Comparison of ENCODE assay signal across 30 cellular contexts in genomic region chr9:83068414-83068813, GRCh38. TPM values are rescaled to one million over a fixed set of nuclear protein-coding genes. Genes with fewer than 3 reads are reported as not detected.
"Had no signal": no experiment of that assay in that cellular context is flagged by ENCODE, and none has a peak within 500 bp of the region (broad histone marks: within the 10 kb centered on the region; RNA-seq: fewer than 3 reads in every experiment).

No MANE protein-coding gene starts in this region.

- H3K4me1 Mint-ChIP-seq: stimulated activated effector memory CD8-positive, alpha-beta T cell treated with anti-CD3 and anti-CD28 coated beads, Interleukin-12 subunit alpha, Interleukin-12 subunit beta, amount 100 ng/mL, for 72 hours had no signal

- H3K27ac ChIP-seq: left ventricle myocardium inferior, pancreas, prostate gland, sigmoid colon, spleen, suprapubic skin, thoracic aorta, tibial artery, upper lobe of right lung had no signal

- FAIRE-seq: keratinocyte, pancreas, small intestine, urothelium cell line had no signal

- ATAC-seq: left colon; naive thymus-derived CD4-positive, alpha-beta T cell; natural killer cell treated with Interleukin-12 subunit alpha and Interleukin-12 subunit beta and Interleukin-15 and Interleukin-18, amount 100 ng/mL, for 72 hours; right cardiac atrium; stimulated activated effector memory CD8-positive, alpha-beta T cell treated with anti-CD3 and anti-CD28 coated beads, Interleukin-12 subunit alpha, Interleukin-12 subunit beta, amount 100 ng/mL, for 72 hours; upper lobe of right lung had no signal

- DNase-seq: hippocampal formation; kidney glomerular epithelial cell; left colon; left ventricle myocardium inferior; mesendoderm; naive thymus-derived CD4-positive, alpha-beta T cell; nucleus accumbens; pancreas; retina; right cardiac atrium; sigmoid colon; small intestine; spleen; stimulated activated CD4-positive, alpha-beta T cell treated with anti-CD3 and anti-CD28 coated beads, Interleukin-4, amount 100 ng/mL, for 24 hours; stimulated activated naive CD4-positive, alpha-beta T cell; tibial artery; trophoblast cell; upper lobe of right lung had no signal

- H3K27me3 ChIP-seq: pancreas had no signal

- H3K9me3 ChIP-seq: pancreas, prostate gland, spleen, suprapubic skin, thoracic aorta, tibial artery, upper lobe of right lung had no signal

- H3K27ac Mint-ChIP-seq: mesothelial cell of epicardium; naive thymus-derived CD4-positive, alpha-beta T cell; natural killer cell treated with Interleukin-12 subunit alpha and Interleukin-12 subunit beta and Interleukin-15 and Interleukin-18, amount 100 ng/mL, for 72 hours; stimulated activated effector memory CD8-positive, alpha-beta T cell treated with anti-CD3 and anti-CD28 coated beads, Interleukin-12 subunit alpha, Interleukin-12 subunit beta, amount 100 ng/mL, for 72 hours; stimulated activated naive CD8-positive, alpha-beta T cell treated with anti-CD3 and anti-CD28 coated beads, Interleukin-15, Interleukin-2, amounts not matched to agents 100 ng/mL and 50 ng/mL, for 24 hours had no signal

- H3K9me3 Mint-ChIP-seq: neural crest cell; stimulated activated effector memory CD8-positive, alpha-beta T cell treated with anti-CD3 and anti-CD28 coated beads, Interleukin-12 subunit alpha, Interleukin-12 subunit beta, amount 100 ng/mL, for 72 hours had no signal

- H3K4me1 ChIP-seq: left ventricle myocardium inferior, prostate gland, sigmoid colon, spleen, suprapubic skin, tibial artery, upper lobe of right lung had no signal

- H3K4me3 Mint-ChIP-seq: mesothelial cell of epicardium; naive thymus-derived CD4-positive, alpha-beta T cell; natural killer cell treated with Interleukin-12 subunit alpha and Interleukin-12 subunit beta and Interleukin-15 and Interleukin-18, amount 100 ng/mL, for 72 hours; neural crest cell; stimulated activated effector memory CD8-positive, alpha-beta T cell treated with anti-CD3 and anti-CD28 coated beads, Interleukin-12 subunit alpha, Interleukin-12 subunit beta, amount 100 ng/mL, for 72 hours; stimulated activated naive CD8-positive, alpha-beta T cell treated with anti-CD3 and anti-CD28 coated beads, Interleukin-15, Interleukin-2, amounts not matched to agents 100 ng/mL and 50 ng/mL, for 24 hours had no signal

- H3K36me3 ChIP-seq: left ventricle myocardium inferior, pancreas, prostate gland, sigmoid colon, spleen, suprapubic skin, thoracic aorta, tibial artery, upper lobe of right lung had no signal

- H3K36me3 Mint-ChIP-seq: mesothelial cell of epicardium; stimulated activated effector memory CD8-positive, alpha-beta T cell treated with anti-CD3 and anti-CD28 coated beads, Interleukin-12 subunit alpha, Interleukin-12 subunit beta, amount 100 ng/mL, for 72 hours had no signal

- H3K4me3 ChIP-seq: left ventricle myocardium inferior, lung, pancreas, prostate gland, sigmoid colon, spleen, suprapubic skin, thoracic aorta, tibial artery, upper lobe of right lung had no signal

RNA-seq across cellular contexts. Expression of gene RASEF, which starts 5.5 kb away (rescaled TPM):
- total RNA-seq: myocyte; naive thymus-derived CD4-positive, alpha-beta T cell; natural killer cell treated with Interleukin-12 subunit alpha and Interleukin-12 subunit beta and Interleukin-15 and Interleukin-18, amount 100 ng/mL, for 72 hours had no signal
